In the genomic region with DNA sequence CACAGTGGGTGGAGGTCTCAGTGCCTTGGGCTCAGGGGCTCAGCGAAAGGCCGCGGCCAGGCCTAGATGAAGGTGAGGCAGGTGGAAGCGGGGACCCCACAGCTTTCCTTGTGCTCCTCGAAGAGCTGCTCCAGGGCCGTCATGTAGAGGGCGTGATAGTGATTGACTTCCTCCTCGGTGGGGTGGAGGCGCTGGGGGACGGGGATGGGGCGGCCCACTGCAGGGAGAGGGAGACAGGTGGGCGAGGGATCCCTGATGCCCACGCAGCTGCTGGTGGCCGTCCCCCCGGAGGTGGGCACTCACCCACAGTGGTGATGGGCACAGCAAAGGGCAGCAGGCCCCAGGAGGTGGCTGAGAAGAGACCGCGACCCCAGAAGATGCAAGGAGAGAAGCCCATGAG, we compare ENCODE assay signal across 1 cellular context.
A peak's percentile ranks its signal among the peaks of the same experiment; 100 is the strongest.
TF ChIP-seq lines count a peak whose summit lies in the region.

No MANE protein-coding gene starts in this region.

TF ChIP-seq in K562, 482 proteins besides CTCF, POLR2A, EP300 and RAD21:
- TF ChIP-seq NR3C1 (CRISPR knock-in tag; IDR thresholded peaks at IDR 0.05) (no peak), ZNF133 (CRISPR knock-in tag; IDR thresholded peaks at IDR 0.05) (no peak)
- TF ChIP-seq, protein P1, sequence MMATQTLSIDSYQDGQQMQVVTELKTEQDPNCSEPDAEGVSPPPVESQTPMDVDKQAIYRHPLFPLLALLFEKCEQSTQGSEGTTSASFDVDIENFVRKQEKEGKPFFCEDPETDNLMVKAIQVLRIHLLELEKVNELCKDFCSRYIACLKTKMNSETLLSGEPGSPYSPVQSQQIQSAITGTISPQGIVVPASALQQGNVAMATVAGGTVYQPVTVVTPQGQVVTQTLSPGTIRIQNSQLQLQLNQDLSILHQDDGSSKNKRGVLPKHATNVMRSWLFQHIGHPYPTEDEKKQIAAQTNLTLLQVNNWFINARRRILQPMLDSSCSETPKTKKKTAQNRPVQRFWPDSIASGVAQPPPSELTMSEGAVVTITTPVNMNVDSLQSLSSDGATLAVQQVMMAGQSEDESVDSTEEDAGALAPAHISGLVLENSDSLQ (IDR thresholded peaks at IDR 0.05), result 0 out of 2 replicates have a peak, but pooled peaks have one; percentile 23
- TF ChIP-seq, protein P2, sequence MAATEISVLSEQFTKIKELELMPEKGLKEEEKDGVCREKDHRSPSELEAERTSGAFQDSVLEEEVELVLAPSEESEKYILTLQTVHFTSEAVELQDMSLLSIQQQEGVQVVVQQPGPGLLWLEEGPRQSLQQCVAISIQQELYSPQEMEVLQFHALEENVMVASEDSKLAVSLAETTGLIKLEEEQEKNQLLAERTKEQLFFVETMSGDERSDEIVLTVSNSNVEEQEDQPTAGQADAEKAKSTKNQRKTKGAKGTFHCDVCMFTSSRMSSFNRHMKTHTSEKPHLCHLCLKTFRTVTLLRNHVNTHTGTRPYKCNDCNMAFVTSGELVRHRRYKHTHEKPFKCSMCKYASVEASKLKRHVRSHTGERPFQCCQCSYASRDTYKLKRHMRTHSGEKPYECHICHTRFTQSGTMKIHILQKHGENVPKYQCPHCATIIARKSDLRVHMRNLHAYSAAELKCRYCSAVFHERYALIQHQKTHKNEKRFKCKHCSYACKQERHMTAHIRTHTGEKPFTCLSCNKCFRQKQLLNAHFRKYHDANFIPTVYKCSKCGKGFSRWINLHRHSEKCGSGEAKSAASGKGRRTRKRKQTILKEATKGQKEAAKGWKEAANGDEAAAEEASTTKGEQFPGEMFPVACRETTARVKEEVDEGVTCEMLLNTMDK (IDR thresholded peaks at IDR 0.05; ENCODE audit: borderline replicate concordance, insufficient read depth, low read depth, low read length, poor library complexity, severe bottlenecking), result peak; percentile 59
- TF ChIP-seq, protein P3, sequence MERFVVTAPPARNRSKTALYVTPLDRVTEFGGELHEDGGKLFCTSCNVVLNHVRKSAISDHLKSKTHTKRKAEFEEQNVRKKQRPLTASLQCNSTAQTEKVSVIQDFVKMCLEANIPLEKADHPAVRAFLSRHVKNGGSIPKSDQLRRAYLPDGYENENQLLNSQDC (CRISPR knock-in tag; IDR thresholded peaks at IDR 0.05), result no peak
